ENCODE assay signal across 11 cellular contexts in the genomic region with DNA sequence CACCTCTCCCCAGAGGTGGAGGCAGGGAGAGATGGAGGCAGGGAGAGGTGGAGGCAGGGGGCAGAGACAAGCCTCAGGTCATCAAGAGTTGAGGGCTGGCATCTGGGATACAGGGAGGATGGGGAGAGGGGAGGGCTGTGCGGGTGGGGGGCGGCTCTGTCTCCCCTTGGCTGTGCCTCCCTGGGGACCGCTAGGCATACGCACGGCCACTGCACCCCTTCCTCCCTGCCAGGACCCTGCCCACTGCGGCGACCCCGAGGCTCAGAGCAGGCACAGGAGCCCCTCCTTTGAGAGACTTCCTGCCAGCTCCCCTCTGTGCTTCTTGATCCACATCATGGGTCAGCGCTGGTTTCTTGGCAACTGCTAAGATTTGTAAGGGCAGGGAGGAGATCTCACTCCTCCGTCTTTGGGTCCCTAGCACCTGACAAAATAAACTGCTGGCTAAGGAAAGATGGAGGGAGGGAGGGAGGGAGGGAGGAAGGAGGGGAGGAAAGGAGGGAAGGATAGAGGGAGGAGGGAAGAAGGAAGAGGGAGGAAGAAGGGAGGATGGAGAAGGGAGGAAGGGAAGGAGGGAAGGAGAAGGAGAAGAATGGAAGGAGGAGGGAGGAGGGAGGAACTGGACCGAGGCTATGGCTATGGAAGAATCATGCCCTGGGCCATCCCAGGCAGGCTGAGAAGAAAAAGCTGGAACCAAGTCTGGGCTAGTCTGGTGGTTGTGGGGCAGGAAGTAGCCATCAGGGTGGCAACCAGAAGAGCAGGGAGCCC. TPM values are rescaled to one million over a fixed set of nuclear protein-coding genes. Genes with fewer than 3 reads are reported as not detected.
DNase-seq lines count a peak whose midpoint lies in the region; ATAC-seq and TF ChIP-seq lines count a peak whose summit lies in the region.
"Had no signal": no experiment of that assay in that cellular context is flagged by ENCODE, and none has a peak within 500 bp of the region (broad histone marks: within the 10 kb centered on the region; RNA-seq: fewer than 3 reads in every experiment).

No MANE protein-coding gene starts in this region.

- H3K36me3 ChIP-seq in left ventricle myocardium inferior (no peaks in the 10 kb centered on the region), sigmoid colon (no peaks in the 10 kb centered on the region)

- TF ChIP-seq EP300 in sigmoid colon (IDR thresholded peaks at IDR 0.05) = no peak

- DNase-seq in HCEC 1CT (peak; percentile 13), amniotic epithelial cell (ENCODE audit: low read depth) (peak; percentile 74), left ventricle myocardium inferior (peak; percentile 28), sigmoid colon (peak; percentile 68), DMS153 treated with DMSO at 0.1 percent for 48 hours (lab: John Stamatoyannopoulos, UW; ENCODE audit: unreplicated experiment) (no peak), KG1 (lab: John Stamatoyannopoulos, UW) (no peak)
- no peak for DNase-seq in stimulated activated naive CD4-positive, alpha-beta T cell (lab: John Stamatoyannopoulos, UW)
- DNase-seq: amniotic stem cell, GDM1, NCI-H2081 treated with DMSO at 0.1 percent for 48 hours had no signal

- ATAC-seq in GM21619 (IDR thresholded peaks at IDR 0.05; ENCODE audit: unreplicated experiment) = no peak

- TF ChIP-seq POLR2A in sigmoid colon (IDR thresholded peaks at IDR 0.05) = no peak

- intact Hi-C loops in left ventricle myocardium inferior (cut with micrococcal nuclease) = no loop called here
- intact Hi-C loops in sigmoid colon (cut with DNase I) = no loop called here

- TF ChIP-seq CTCF in left ventricle myocardium inferior (IDR thresholded peaks at IDR 0.05; ENCODE audit: borderline replicate concordance) = no peak
- TF ChIP-seq CTCF in sigmoid colon (IDR thresholded peaks at IDR 0.05) = no peak

- peak overlapping the region; percentile 50 for H3K4me3 ChIP-seq in left ventricle myocardium inferior
- H3K4me3 ChIP-seq in sigmoid colon = no peak overlapping the region

- H3K9me3 ChIP-seq in left ventricle myocardium inferior (replicated peaks) = no peaks in the 10 kb centered on the region
- no peaks in the 10 kb centered on the region for H3K9me3 ChIP-seq in sigmoid colon

- H3K27me3 ChIP-seq in left ventricle myocardium inferior (ENCODE audit: low read depth) = peaks cover 31% of the 10 kb centered on the region
- peaks cover 0 to 37% (median 29%) of the 10 kb centered on the region in 3 donors for H3K27me3 ChIP-seq in sigmoid colon

- WGBS in sigmoid colon, 2 donors = 41 to 52% methylated on average over 11 of the region's 11 CpGs

- peaks cover 61% of the 10 kb centered on the region for H3K4me1 ChIP-seq in left ventricle myocardium inferior
- peaks cover 0 to 43% (median 36%) of the 10 kb centered on the region in 4 donors for H3K4me1 ChIP-seq in sigmoid colon

- H3K27ac ChIP-seq in left ventricle myocardium inferior (replicated peaks) (peak overlapping the region; percentile 73), sigmoid colon (peak overlapping the region in 3 of 4 donors; percentile 27 to 69 (median 41))

RNA-seq across cellular contexts. Expression of a gene that starts 18.5 kb away (rescaled TPM):
- 2.4 TPM for total RNA-seq in left ventricle myocardium inferior
- not detected for total RNA-seq in sigmoid colon
- under 1 TPM in 1 of 3 donors, not detected in 2; 0.13 TPM for polyA plus RNA-seq in sigmoid colon

RNA-seq across cellular contexts. Expression of a gene that starts 20.3 kb away (rescaled TPM):
- total RNA-seq in left ventricle myocardium inferior (19.7 TPM), sigmoid colon (10 to 100 TPM in 2 of 4 donors, 1 to 10 TPM in 2; 8.7 to 32.7 (median 12.4) TPM)
- 10 to 100 TPM; 46.0 to 80.2 (median 55.9) TPM for polyA plus RNA-seq in sigmoid colon

RNA-seq across cellular contexts. Expression of a gene that starts 34.4 kb away (rescaled TPM):
- not detected for total RNA-seq in left ventricle myocardium inferior
- not detected for total RNA-seq in sigmoid colon
- polyA plus RNA-seq in sigmoid colon = 1 to 10 TPM in 2 of 3 donors, not detected in 1; 1.7 to 2.4 TPM

RNA-seq across cellular contexts. Expression of a gene that starts 38.4 kb away (rescaled TPM):
- total RNA-seq in left ventricle myocardium inferior (not detected), sigmoid colon (not detected)
- 1 to 10 TPM in 2 of 3 donors, not detected in 1; 1.8 to 5.4 TPM for polyA plus RNA-seq in sigmoid colon

RNA-seq across cellular contexts. Expression of a gene that starts 46.3 kb away (rescaled TPM):
- total RNA-seq in left ventricle myocardium inferior = 30.7 TPM
- total RNA-seq in sigmoid colon = 10 to 100 TPM in 1 of 4 donors, 1 to 10 TPM in 2, not detected in 1; 4.3 to 17.2 (median 4.4) TPM
- 1 to 10 TPM; 1.2 to 8.4 (median 2.3) TPM for polyA plus RNA-seq in sigmoid colon

Comparison
In these comparisons a context has a peak if more than half of its experiments do, and no peak if none do; other contexts are left out.
1. DNase-seq: peak in HCEC 1CT (single experiment), amniotic epithelial cell (single experiment), left ventricle myocardium inferior (single experiment) and sigmoid colon (single experiment); none in DMS153 treated with DMSO at 0.1 percent for 48 hours (single experiment), stimulated activated naive CD4-positive, alpha-beta T cell (0 of 6) and KG1 (single experiment).